ENCODE assay signal across 12 cellular contexts in genomic region chr1:225713281-225713680, GRCh38.
DNase-seq lines count a peak whose midpoint lies in the region; ATAC-seq and TF ChIP-seq lines count a peak whose summit lies in the region.
"Had no signal": no experiment of that assay in that cellular context is flagged by ENCODE, and none has a peak within 500 bp of the region (broad histone marks: within the 10 kb centered on the region; RNA-seq: fewer than 3 reads in every experiment).

No MANE protein-coding gene starts in this region.

- no peaks in the 10 kb centered on the region for H3F3A ChIP-seq in GM23338 (replicated peaks; ENCODE audit: low read depth)

- H3K18ac ChIP-seq in trophoblast cell (ENCODE audit: low read length): no peak overlapping the region

- H3K79me2 ChIP-seq in GM23338 (replicated peaks; ENCODE audit: insufficient read depth) (no peaks in the 10 kb centered on the region), trophoblast cell (ENCODE audit: control insufficient read depth, insufficient read depth, low read length, poor library complexity) (no peaks in the 10 kb centered on the region)

- no peak overlapping the region for H2BK12ac ChIP-seq in trophoblast cell (ENCODE audit: low read length)

- H4K91ac ChIP-seq in trophoblast cell (ENCODE audit: low read depth, low read length): no peak overlapping the region

- no peak overlapping the region for H4K8ac ChIP-seq in trophoblast cell (ENCODE audit: low read depth, low read length)

- H3K27me3 Mint-ChIP-seq in CD14-positive monocyte (ENCODE audit: low read depth in 3 of 3) (peaks cover 0 to 3% (median 0%) of the 10 kb centered on the region in 3 donors), GM23338 (ENCODE audit: insufficient read depth, low read depth, poor library complexity) (peaks cover 7% of the 10 kb centered on the region)

- no peaks in the 10 kb centered on the region for H3K79me1 ChIP-seq in trophoblast cell (ENCODE audit: low read length)

- no peak overlapping the region for H3K9ac ChIP-seq in trophoblast cell (ENCODE audit: low read length)

- H3K4me3 Mint-ChIP-seq in CD14-positive monocyte (no peak overlapping the region), GM23338 (no peak overlapping the region)
- H3K4me3 Mint-ChIP-seq: CD8-positive, alpha-beta memory T cell had no signal

- H2AFZ ChIP-seq in GM23338 (no peak overlapping the region), trophoblast cell (ENCODE audit: insufficient read depth, low read length, poor library complexity) (no peak overlapping the region)

- no peaks in the 10 kb centered on the region for H3K9me3 ChIP-seq in trophoblast cell (ENCODE audit: insufficient read depth, low read depth, low read length)
- H3K9me3 ChIP-seq: BE2C had no signal

- H3K27me3 ChIP-seq in GM23338 (ENCODE audit: insufficient read depth): no peaks in the 10 kb centered on the region
- H3K27me3 ChIP-seq in trophoblast cell (ENCODE audit: insufficient read depth, low read length): no peaks in the 10 kb centered on the region
- H3K27me3 ChIP-seq: BE2C had no signal

- H2BK5ac ChIP-seq in trophoblast cell (ENCODE audit: low read depth, low read length, poor library complexity): no peak overlapping the region

- H3K14ac ChIP-seq in trophoblast cell (ENCODE audit: low read length): no peak overlapping the region

- WGBS in trophoblast cell (ENCODE audit: extremely low coverage, insufficient coverage, insufficient read length): no CpG with 5 or more reads among the region's 8 CpGs

- DNase-seq in CD14-positive monocyte (ENCODE audit: low spot score): no peak
- DNase-seq in GM23338 (ENCODE audit: low spot score): peak; percentile 22
- DNase-seq in amniotic epithelial cell (ENCODE audit: low read depth): peak; percentile 70
- DNase-seq in trophoblast cell: peak; percentile 36 to 71
- no peak for DNase-seq in coronary artery (ENCODE audit: low spot score)
- no peak for DNase-seq in AML-193 (lab: John Stamatoyannopoulos, UW)
- DNase-seq: BE2C; CD8-positive, alpha-beta memory T cell; DMS53; H7; KBM-7 had no signal

- H3K9me3 Mint-ChIP-seq in CD14-positive monocyte (no peaks in the 10 kb centered on the region), GM23338 (no peaks in the 10 kb centered on the region)
- H3K9me3 Mint-ChIP-seq: CD8-positive, alpha-beta memory T cell had no signal

- no peak overlapping the region for H3K4me3 ChIP-seq in GM23338
- H3K4me3 ChIP-seq in trophoblast cell (ENCODE audit: low read depth, low read length): no peak overlapping the region
- H3K4me3 ChIP-seq in coronary artery: no peak overlapping the region

- H3K27ac Mint-ChIP-seq in CD14-positive monocyte: peak overlapping the region in 6 of 7 donors; percentile 65 to 94 (median 88)
- no peak overlapping the region for H3K27ac Mint-ChIP-seq in GM23338
- H3K27ac Mint-ChIP-seq: CD8-positive, alpha-beta memory T cell had no signal

- intact Hi-C loops in CD14-positive monocyte (cut with micrococcal nuclease): no loop called here

- no peak overlapping the region for H2AK5ac ChIP-seq in trophoblast cell (ENCODE audit: low read length)

- 0 out of 2 replicates have a peak, but pooled peaks cover 6% of the 10 kb centered on the region for H3K4me1 ChIP-seq in GM23338 (ENCODE audit: insufficient read depth)
- peaks cover 0 to 2% of the 10 kb centered on the region in 2 experiments for H3K4me1 ChIP-seq in trophoblast cell (ENCODE audit: control insufficient read depth in 1 of 2, insufficient read depth in 2 of 2, low read length in 2 of 2)
- H3K4me1 ChIP-seq: BE2C had no signal

- no peak overlapping the region for H2BK120ac ChIP-seq in trophoblast cell (ENCODE audit: insufficient read depth, low read length, poor library complexity)

- H4K20me1 ChIP-seq in GM23338 (replicated peaks; ENCODE audit: insufficient read depth): no peaks in the 10 kb centered on the region

- ATAC-seq in GM23338: no peak
- ATAC-seq in HG03196 (IDR thresholded peaks at IDR 0.05; ENCODE audit: unreplicated experiment): no peak

- H3K9me2 ChIP-seq in GM23338 (ENCODE audit: insufficient read depth): no peaks in the 10 kb centered on the region

- no peak for TF ChIP-seq CTCF in CD14-positive monocyte (IDR thresholded peaks at IDR 0.05)
- no peak for TF ChIP-seq CTCF in GM23338 (conservative IDR thresholded peaks at IDR 0.05; ENCODE audit: low read depth in 2 of 2)
- no peak for TF ChIP-seq CTCF in coronary artery (IDR thresholded peaks at IDR 0.05)

- no peak overlapping the region for H3K23ac ChIP-seq in trophoblast cell (ENCODE audit: low read length)

- no peak overlapping the region for H3K4me2 ChIP-seq in GM23338
- no peak overlapping the region for H3K4me2 ChIP-seq in trophoblast cell (ENCODE audit: low read length)

- H3K36me3 Mint-ChIP-seq in CD14-positive monocyte: no peaks in the 10 kb centered on the region
- H3K36me3 Mint-ChIP-seq in GM23338 (ENCODE audit: low read depth): no peaks in the 10 kb centered on the region
- H3K36me3 Mint-ChIP-seq: CD8-positive, alpha-beta memory T cell had no signal

- no peak overlapping the region for H3K4ac ChIP-seq in trophoblast cell (ENCODE audit: low read depth, low read length)

- H3K36me3 ChIP-seq in GM23338 (ENCODE audit: insufficient read depth) (no peaks in the 10 kb centered on the region), trophoblast cell (ENCODE audit: control insufficient read depth in 1 of 2, insufficient read depth in 2 of 2, low read length in 2 of 2) (no peaks in the 10 kb centered on the region)
- H3K36me3 ChIP-seq: BE2C had no signal

- no peak overlapping the region for H4K12ac ChIP-seq in trophoblast cell (ENCODE audit: low read depth, low read length)

- H3K4me1 Mint-ChIP-seq in CD14-positive monocyte (peaks cover 31% of the 10 kb centered on the region), GM23338 (peaks cover 9% of the 10 kb centered on the region)
- H3K4me1 Mint-ChIP-seq: CD8-positive, alpha-beta memory T cell had no signal

- no peak overlapping the region for H3K27ac ChIP-seq in GM23338 (ENCODE audit: low read depth)
- H3K27ac ChIP-seq in trophoblast cell (ENCODE audit: low read depth, low read length): no peak overlapping the region
- H3K27ac ChIP-seq in coronary artery: no peak overlapping the region

TF ChIP-seq in GM23338, 12 proteins besides CTCF, POLR2A, EP300 and RAD21 (continues in another document):
- no peak for TF ChIP-seq ZNF331 (CRISPR knock-in tag; IDR thresholded peaks at IDR 0.05; ENCODE audit: low read depth)
- TF ChIP-seq ETS1 (IDR thresholded peaks at IDR 0.05): no peak

Comparison
In these comparisons a context has a peak if more than half of its experiments do, and no peak if none do; other contexts are left out.
1. DNase-seq: peak in GM23338 (single experiment), amniotic epithelial cell (single experiment) and trophoblast cell (2 of 2); none in CD14-positive monocyte (single experiment), coronary artery (single experiment) and AML-193 (0 of 2).